In the genomic region with DNA sequence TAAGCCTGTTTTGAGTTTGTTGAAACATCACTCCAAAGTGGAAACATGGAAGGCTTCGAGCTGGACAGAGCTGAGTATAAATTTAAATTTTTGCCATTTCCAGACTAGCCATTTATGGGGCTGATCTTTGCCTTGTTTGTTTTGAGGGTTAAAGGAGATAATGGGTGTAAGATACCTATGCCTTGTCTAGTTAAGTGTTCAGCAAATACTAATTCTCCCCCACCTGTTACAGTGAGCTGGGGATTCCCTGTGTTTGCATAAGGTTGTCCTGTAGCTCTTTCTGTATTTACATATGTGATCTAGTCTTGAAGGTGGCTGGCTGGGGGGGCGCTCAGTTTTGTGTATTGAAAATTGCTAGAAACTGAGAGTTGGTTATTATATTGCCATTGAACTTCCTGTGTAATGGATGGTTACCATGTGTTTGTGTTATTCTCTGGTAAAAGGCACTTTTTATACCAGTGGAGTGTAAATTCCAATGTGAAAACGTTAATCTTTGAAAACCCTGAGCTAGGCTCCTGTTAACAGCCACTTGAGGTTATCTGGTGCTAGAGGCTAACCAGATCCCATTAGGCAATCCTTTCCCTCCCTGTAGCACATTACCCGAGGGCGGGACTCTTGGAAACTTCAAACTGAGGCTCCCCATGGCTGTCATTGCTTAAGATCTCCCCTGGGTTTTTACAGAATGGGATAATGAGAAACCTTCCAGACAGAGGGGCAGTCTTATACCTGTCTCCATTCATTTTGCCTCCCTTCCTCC, we compare ENCODE assay signal across 12 cellular contexts. TPM values are rescaled to one million over a fixed set of nuclear protein-coding genes. Genes with fewer than 3 reads are reported as not detected.
DNase-seq lines count a peak whose midpoint lies in the region; ATAC-seq and TF ChIP-seq lines count a peak whose summit lies in the region.
"Had no signal": no experiment of that assay in that cellular context is flagged by ENCODE, and none has a peak within 500 bp of the region (broad histone marks: within the 10 kb centered on the region; RNA-seq: fewer than 3 reads in every experiment).

No MANE protein-coding gene starts in this region.

- H3K4me3 Mint-ChIP-seq in nephron progenitor cell: peak overlapping the region; percentile 4
- no peak overlapping the region for H3K4me3 Mint-ChIP-seq in activated CD4-positive, alpha-beta memory T cell treated with anti-CD3 and anti-CD28 coated beads for 36 hours

- peak; percentile 48 for DNase-seq in HuH-7.5 (ENCODE audit: low spot score)
- no peak for DNase-seq in nephron progenitor cell
- DNase-seq in GM13976 (ENCODE audit: low spot score): no peak
- DNase-seq in activated CD4-positive, alpha-beta memory T cell treated with anti-CD3 and anti-CD28 coated beads for 36 hours: no peak
- DNase-seq in SW 1271 (lab: John Stamatoyannopoulos, UW): no peak
- DNase-seq: activated naive CD4-positive, alpha-beta T cell treated with Interleukin-2 at 50 U/mL for 16 hours; MG63; stimulated activated CD4-positive, alpha-beta T cell treated with anti-CD3 and anti-CD28 coated beads, Interleukin-4, amount 100 ng/mL, for 1 hour; uterus had no signal

- TF ChIP-seq CTCF in VCaP (conservative IDR thresholded peaks at IDR 0.05) (no peak), nephron progenitor cell (IDR thresholded peaks at IDR 0.05) (no peak), GM13976 (IDR thresholded peaks at IDR 0.05; ENCODE audit: borderline replicate concordance, control extremely low read depth, extremely low read depth, insufficient read depth, missing control alignments) (no peak)

- in situ Hi-C loops in GM13976 (cut with MboI; ENCODE audit: low sequenced_read_pairs, unreplicated experiment): no loop called here

- ATAC-seq in GM18858 (IDR thresholded peaks at IDR 0.05; ENCODE audit: unreplicated experiment): peak; percentile 45
- ATAC-seq in HG03039 (IDR thresholded peaks at IDR 0.05; ENCODE audit: unreplicated experiment): no peak

- no peaks in the 10 kb centered on the region for H3K27me3 Mint-ChIP-seq in nephron progenitor cell (ENCODE audit: low read depth, poor library complexity)
- H3K27me3 Mint-ChIP-seq in activated CD4-positive, alpha-beta memory T cell treated with anti-CD3 and anti-CD28 coated beads for 36 hours: peaks cover 3% of the 10 kb centered on the region

- peaks cover 31% of the 10 kb centered on the region for H3K4me1 Mint-ChIP-seq in nephron progenitor cell
- peaks cover 3% of the 10 kb centered on the region for H3K4me1 Mint-ChIP-seq in activated CD4-positive, alpha-beta memory T cell treated with anti-CD3 and anti-CD28 coated beads for 36 hours (ENCODE audit: low read depth)

- peak overlapping the region; percentile 99 for H3K27ac Mint-ChIP-seq in nephron progenitor cell
- no peak overlapping the region for H3K27ac Mint-ChIP-seq in activated CD4-positive, alpha-beta memory T cell treated with anti-CD3 and anti-CD28 coated beads for 36 hours

- H3K36me3 Mint-ChIP-seq in nephron progenitor cell (ENCODE audit: low read depth): peaks cover 34% of the 10 kb centered on the region
- no peaks in the 10 kb centered on the region for H3K36me3 Mint-ChIP-seq in activated CD4-positive, alpha-beta memory T cell treated with anti-CD3 and anti-CD28 coated beads for 36 hours

- peak overlapping the region; percentile 3; the same call in 1 of the 2 replicates for H3K27ac ChIP-seq in VCaP
- H3K27ac ChIP-seq: uterus had no signal

- peaks cover 8% of the 10 kb centered on the region for H3K9me3 Mint-ChIP-seq in nephron progenitor cell
- H3K9me3 Mint-ChIP-seq in activated CD4-positive, alpha-beta memory T cell treated with anti-CD3 and anti-CD28 coated beads for 36 hours: no peaks in the 10 kb centered on the region

- intact Hi-C loops in activated CD4-positive, alpha-beta memory T cell treated with anti-CD3 and anti-CD28 coated beads for 36 hours (cut with micrococcal nuclease): no loop called here

- CTCF ChIA-PET in activated CD4-positive, alpha-beta memory T cell treated with anti-CD3 and anti-CD28 coated beads for 36 hours (lab: Charles Lee): no interaction called here

- POLR2A ChIA-PET in activated CD4-positive, alpha-beta memory T cell treated with anti-CD3 and anti-CD28 coated beads for 36 hours (lab: Charles Lee): no interaction called here

RNA-seq across cellular contexts. Expression of a gene that starts 26.7 kb away (rescaled TPM):
- under 1 TPM; 0.63 to 0.86 TPM for total RNA-seq in activated CD4-positive, alpha-beta memory T cell treated with anti-CD3 and anti-CD28 coated beads for 36 hours
